Comparison of ENCODE assay signal across 19 cellular contexts in the genomic region with DNA sequence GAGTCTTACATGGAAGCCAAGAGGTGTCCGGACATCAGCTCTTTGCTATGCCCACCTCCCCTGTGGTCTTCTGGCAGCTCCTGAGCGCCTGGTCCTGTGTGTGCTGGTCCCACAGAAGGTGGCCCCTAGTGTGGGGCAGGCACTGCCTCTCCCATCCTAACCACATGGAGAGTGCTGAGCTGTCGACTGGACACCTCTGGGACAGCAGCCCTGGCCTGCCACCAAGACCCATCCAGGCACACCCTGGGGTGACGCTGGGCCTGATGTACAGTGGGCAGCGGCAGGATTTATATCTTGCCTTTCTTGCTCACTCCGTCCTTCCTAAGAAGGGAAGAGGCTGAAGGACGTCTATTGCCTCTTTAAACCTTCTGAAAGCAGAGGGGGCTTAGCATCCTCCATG.
DNase-seq lines count a peak whose midpoint lies in the region; ATAC-seq lines count a peak whose summit lies in the region.
"Had no signal": no experiment of that assay in that cellular context is flagged by ENCODE, and none has a peak within 500 bp of the region (broad histone marks: within the 10 kb centered on the region; RNA-seq: fewer than 3 reads in every experiment).

No MANE protein-coding gene starts in this region.

- H3K4me3 Mint-ChIP-seq in stimulated activated naive CD8-positive, alpha-beta T cell treated with anti-CD3 and anti-CD28 coated beads, Interleukin-15, amount 100 ng/mL, for 72 hours = no peak overlapping the region
- no peak overlapping the region for H3K4me3 Mint-ChIP-seq in stimulated activated effector memory CD8-positive, alpha-beta T cell treated with anti-CD3 and anti-CD28 coated beads, Interleukin-12 subunit alpha, Interleukin-12 subunit beta, amount 100 ng/mL, for 72 hours
- H3K4me3 Mint-ChIP-seq: CD14-positive monocyte; CD4-positive, alpha-beta T cell; CD8-positive, alpha-beta memory T cell had no signal

- ATAC-seq in left ventricle myocardium superior (peak; percentile 19), Right ventricle myocardium inferior (no peak)
- ATAC-seq in stimulated activated naive CD8-positive, alpha-beta T cell treated with anti-CD3 and anti-CD28 coated beads, Interleukin-15, Interleukin-2, amounts not matched to agents 100 U/mL and 50 U/mL, for 24 hours = peak; percentile 24
- no peak for ATAC-seq in stimulated activated naive CD8-positive, alpha-beta T cell treated with anti-CD3 and anti-CD28 coated beads, Interleukin-15, amount 100 ng/mL, for 72 hours
- peak; percentile 34 for ATAC-seq in stimulated activated effector memory CD8-positive, alpha-beta T cell treated with anti-CD3 and anti-CD28 coated beads, Interleukin-12 subunit alpha, Interleukin-12 subunit beta, amount 100 ng/mL, for 72 hours
- ATAC-seq: A549, GM12878 had no signal

- no peak overlapping the region for H3K27ac Mint-ChIP-seq in stimulated activated naive CD8-positive, alpha-beta T cell treated with anti-CD3 and anti-CD28 coated beads, Interleukin-15, amount 100 ng/mL, for 72 hours
- no peak overlapping the region for H3K27ac Mint-ChIP-seq in stimulated activated effector memory CD8-positive, alpha-beta T cell treated with anti-CD3 and anti-CD28 coated beads, Interleukin-12 subunit alpha, Interleukin-12 subunit beta, amount 100 ng/mL, for 72 hours
- H3K27ac Mint-ChIP-seq: CD14-positive monocyte; CD4-positive, alpha-beta T cell; CD8-positive, alpha-beta memory T cell had no signal

- H3K9me3 Mint-ChIP-seq in stimulated activated naive CD8-positive, alpha-beta T cell treated with anti-CD3 and anti-CD28 coated beads, Interleukin-15, amount 100 ng/mL, for 72 hours = no peaks in the 10 kb centered on the region
- H3K9me3 Mint-ChIP-seq in stimulated activated effector memory CD8-positive, alpha-beta T cell treated with anti-CD3 and anti-CD28 coated beads, Interleukin-12 subunit alpha, Interleukin-12 subunit beta, amount 100 ng/mL, for 72 hours = no peaks in the 10 kb centered on the region
- H3K9me3 Mint-ChIP-seq: CD4-positive, alpha-beta T cell; CD8-positive, alpha-beta memory T cell had no signal

- H3K27me3 Mint-ChIP-seq in stimulated activated naive CD8-positive, alpha-beta T cell treated with anti-CD3 and anti-CD28 coated beads, Interleukin-15, amount 100 ng/mL, for 72 hours = no peaks in the 10 kb centered on the region
- H3K27me3 Mint-ChIP-seq: CD4-positive, alpha-beta T cell had no signal

- DNase-seq in left ventricle myocardium superior (no peak), Right ventricle myocardium inferior (ENCODE audit: missing footprints) (no peak)
- DNase-seq in stimulated activated naive CD8-positive, alpha-beta T cell treated with anti-CD3 and anti-CD28 coated beads, Interleukin-15, Interleukin-2, amounts not matched to agents 100 U/mL and 50 U/mL, for 24 hours = no peak
- DNase-seq in stimulated activated naive CD8-positive, alpha-beta T cell treated with anti-CD3 and anti-CD28 coated beads, Interleukin-15, amount 100 ng/mL, for 72 hours = no peak
- DNase-seq in stimulated activated effector memory CD8-positive, alpha-beta T cell treated with anti-CD3 and anti-CD28 coated beads, Interleukin-12 subunit alpha, Interleukin-12 subunit beta, amount 100 ng/mL, for 72 hours (ENCODE audit: low spot score in 2 of 2) = no peak
- DNase-seq in activated CD4-positive, alpha-beta T cell treated with anti-CD3 and anti-CD28 coated beads for 4 hours = no peak
- DNase-seq: 8988T; ACHN; AML-193; CD4-positive, alpha-beta T cell; DMS79; EL; GDM1; H7; HCEC 1CT had no signal

- intact Hi-C loops in left ventricle myocardium superior (cut with micrococcal nuclease) (no loop called here), Right ventricle myocardium inferior (cut with DNase I) (no loop called here)

- H3K36me3 Mint-ChIP-seq in stimulated activated effector memory CD8-positive, alpha-beta T cell treated with anti-CD3 and anti-CD28 coated beads, Interleukin-12 subunit alpha, Interleukin-12 subunit beta, amount 100 ng/mL, for 72 hours = no peaks in the 10 kb centered on the region
- H3K36me3 Mint-ChIP-seq: CD14-positive monocyte; CD8-positive, alpha-beta memory T cell had no signal

- H3K4me1 Mint-ChIP-seq in stimulated activated naive CD8-positive, alpha-beta T cell treated with anti-CD3 and anti-CD28 coated beads, Interleukin-15, amount 100 ng/mL, for 72 hours = no peaks in the 10 kb centered on the region
- H3K4me1 Mint-ChIP-seq in stimulated activated effector memory CD8-positive, alpha-beta T cell treated with anti-CD3 and anti-CD28 coated beads, Interleukin-12 subunit alpha, Interleukin-12 subunit beta, amount 100 ng/mL, for 72 hours = no peaks in the 10 kb centered on the region
- H3K4me1 Mint-ChIP-seq: CD8-positive, alpha-beta memory T cell had no signal

Comparison
In these comparisons a context has a peak if more than half of its experiments do, and no peak if none do; other contexts are left out.
1. ATAC-seq: peak in left ventricle myocardium superior (single experiment), stimulated activated naive CD8-positive, alpha-beta T cell treated with anti-CD3 and anti-CD28 coated beads, Interleukin-15, Interleukin-2, amounts not matched to agents 100 U/mL and 50 U/mL, for 24 hours (single experiment) and stimulated activated effector memory CD8-positive, alpha-beta T cell treated with anti-CD3 and anti-CD28 coated beads, Interleukin-12 subunit alpha, Interleukin-12 subunit beta, amount 100 ng/mL, for 72 hours (single experiment); none in Right ventricle myocardium inferior (single experiment) and stimulated activated naive CD8-positive, alpha-beta T cell treated with anti-CD3 and anti-CD28 coated beads, Interleukin-15, amount 100 ng/mL, for 72 hours (single experiment).